ENCODE assay signal across 8 cellular contexts in genomic region chr2:112156152-112156986, GRCh38. TPM values are rescaled to one million over a fixed set of nuclear protein-coding genes. Genes with fewer than 3 reads are reported as not detected.
DNase-seq lines count a peak whose midpoint lies in the region; ATAC-seq and FAIRE-seq lines count a peak whose summit lies in the region.

No MANE protein-coding gene starts in this region.

- peak overlapping the region; percentile 43 to 56 (median 52) for H3K4me3 ChIP-seq in skeletal muscle tissue (ENCODE audit: low read length in 3 of 3)

- no peak for ATAC-seq in HG03520 (IDR thresholded peaks at IDR 0.05; ENCODE audit: unreplicated experiment)

- H3K4me1 ChIP-seq in skeletal muscle tissue (ENCODE audit: control insufficient read depth in 3 of 3, insufficient read depth in 3 of 3, low read length in 3 of 3), result peaks cover 8 to 16% (median 9%) of the 10 kb centered on the region in 3 donors

- H3K9me3 ChIP-seq in skeletal muscle tissue (ENCODE audit: control insufficient read depth in 3 of 3, low read length in 3 of 3), result no peaks in the 10 kb centered on the region

- no peak for FAIRE-seq in frontal cortex (lab: Jason Lieb, UNC)

- H3K27me3 ChIP-seq in skeletal muscle tissue (ENCODE audit: control insufficient read depth in 3 of 3, insufficient read depth in 3 of 3, low read length in 3 of 3), result peaks cover 0 to 20% (median 15%) of the 10 kb centered on the region in 3 donors

- DNase-seq in ELF-1 (ENCODE audit: low read depth, low spot score) (peak; percentile 20), frontal cortex (ENCODE audit: low spot score in 2 of 2) (no peak), DMS153 treated with DMSO at 0.1 percent for 48 hours (lab: John Stamatoyannopoulos, UW; ENCODE audit: unreplicated experiment) (no peak), NCI-H446 treated with DMSO at 0.1 percent for 48 hours (lab: John Stamatoyannopoulos, UW) (no peak)
- peak; percentile 34 to 50 for DNase-seq in activated CD4-positive, alpha-beta T cell treated with anti-CD3 and anti-CD28 coated beads for 4 hours
- DNase-seq in effector CD4-positive, alpha-beta T cell, result peak; percentile 15

- no peak overlapping the region for H3K9ac ChIP-seq in skeletal muscle tissue (ENCODE audit: low read depth in 1 of 3, low read length in 3 of 3)

- no peak overlapping the region for H3K27ac ChIP-seq in skeletal muscle tissue (ENCODE audit: low read depth, low read length)

- H3K36me3 ChIP-seq in skeletal muscle tissue (ENCODE audit: control insufficient read depth in 3 of 3, insufficient read depth in 3 of 3, low read length in 3 of 3), result no peaks in the 10 kb centered on the region

RNA-seq across cellular contexts. Expression of gene FBLN7, which starts 18.2 kb away (rescaled TPM):
- total RNA-seq in skeletal muscle tissue, result 9.9 TPM
- 0.41 TPM for total RNA-seq in frontal cortex

Comparison
In these comparisons a context has a peak if more than half of its experiments do, and no peak if none do; other contexts are left out.
1. DNase-seq: peak in ELF-1 (single experiment), activated CD4-positive, alpha-beta T cell treated with anti-CD3 and anti-CD28 coated beads for 4 hours (2 of 2) and effector CD4-positive, alpha-beta T cell (single experiment); none in frontal cortex (0 of 2), DMS153 treated with DMSO at 0.1 percent for 48 hours (single experiment) and NCI-H446 treated with DMSO at 0.1 percent for 48 hours (single experiment).